ENCODE assay signal across 20 cellular contexts in genomic region chr6:37047421-37047931, GRCh38. TPM values are rescaled to one million over a fixed set of nuclear protein-coding genes. Genes with fewer than 3 reads are reported as not detected.
A peak's percentile ranks its signal among the peaks of the same experiment; 100 is the strongest.
DNase-seq lines count a peak whose midpoint lies in the region; ATAC-seq, FAIRE-seq and TF ChIP-seq lines count a peak whose summit lies in the region.
"Had no signal": no experiment of that assay in that cellular context is flagged by ENCODE, and none has a peak within 500 bp of the region (broad histone marks: within the 10 kb centered on the region; RNA-seq: fewer than 3 reads in every experiment).

No MANE protein-coding gene starts in this region.

- no peaks in the 10 kb centered on the region for H3K27me3 ChIP-seq in sigmoid colon
- H3K27me3 ChIP-seq: Peyer's patch had no signal

- H3K9me3 ChIP-seq in sigmoid colon = no peaks in the 10 kb centered on the region
- H3K9me3 ChIP-seq: Peyer's patch had no signal

- H3K4me1 ChIP-seq in sigmoid colon = peaks cover 0 to 23% (median 9%) of the 10 kb centered on the region in 4 donors

- no peak for FAIRE-seq in RCC 7860 (lab: Jason Lieb, UNC)
- FAIRE-seq: small intestine had no signal

- ATAC-seq in activated T-cell treated with anti-CD3 and anti-CD28 coated beads, Interleukin-2, amount 50 U/mL, for 72 hours (replicated peaks in 1 of 2) = no peak
- no peak for ATAC-seq in activated T-cell treated with anti-CD3 and anti-CD28 coated beads, Interleukin-2, amount 50 U/mL, for 4 hours
- ATAC-seq: left lobe of liver had no signal

- TF ChIP-seq POLR2A in sigmoid colon (IDR thresholded peaks at IDR 0.05) = no peak

- H3K9me3 Mint-ChIP-seq in activated T-cell treated with anti-CD3 and anti-CD28 coated beads, Interleukin-2, amount 50 U/mL, for 72 hours = no peaks in the 10 kb centered on the region
- H3K9me3 Mint-ChIP-seq in activated T-cell treated with anti-CD3 and anti-CD28 coated beads, Interleukin-2, amount 50 U/mL, for 4 hours = no peaks in the 10 kb centered on the region
- H3K9me3 Mint-ChIP-seq in activated naive CD8-positive, alpha-beta T cell treated with anti-CD3 and anti-CD28 coated beads for 36 hours = no peaks in the 10 kb centered on the region

- no peaks in the 10 kb centered on the region for H3K27me3 Mint-ChIP-seq in activated T-cell treated with anti-CD3 and anti-CD28 coated beads, Interleukin-2, amount 50 U/mL, for 72 hours (ENCODE audit: low read depth)
- H3K27me3 Mint-ChIP-seq in activated T-cell treated with anti-CD3 and anti-CD28 coated beads, Interleukin-2, amount 50 U/mL, for 4 hours (ENCODE audit: low read depth) = no peaks in the 10 kb centered on the region
- H3K27me3 Mint-ChIP-seq in activated naive CD8-positive, alpha-beta T cell treated with anti-CD3 and anti-CD28 coated beads for 36 hours = no peaks in the 10 kb centered on the region

- no peaks in the 10 kb centered on the region for H3K36me3 ChIP-seq in sigmoid colon
- H3K36me3 ChIP-seq: Peyer's patch had no signal

- intact Hi-C loops in sigmoid colon (cut with DNase I) = no loop called here

- TF ChIP-seq EP300 in sigmoid colon (IDR thresholded peaks at IDR 0.05) = no peak

- WGBS in sigmoid colon, 2 donors = 76 to 86% methylated on average over 8 of the region's 8 CpGs

- peaks cover 70% of the 10 kb centered on the region for H3K4me1 Mint-ChIP-seq in activated T-cell treated with anti-CD3 and anti-CD28 coated beads, Interleukin-2, amount 50 U/mL, for 72 hours (ENCODE audit: low read depth)
- H3K4me1 Mint-ChIP-seq in activated T-cell treated with anti-CD3 and anti-CD28 coated beads, Interleukin-2, amount 50 U/mL, for 4 hours (ENCODE audit: low read depth) = peaks cover 66% of the 10 kb centered on the region
- peaks cover 58% of the 10 kb centered on the region for H3K4me1 Mint-ChIP-seq in activated naive CD8-positive, alpha-beta T cell treated with anti-CD3 and anti-CD28 coated beads for 36 hours

- peak overlapping the region; percentile 39 for H3K27ac Mint-ChIP-seq in activated T-cell treated with anti-CD3 and anti-CD28 coated beads, Interleukin-2, amount 50 U/mL, for 72 hours
- peak overlapping the region; percentile 98 for H3K27ac Mint-ChIP-seq in activated naive CD8-positive, alpha-beta T cell treated with anti-CD3 and anti-CD28 coated beads for 36 hours

- H3K27ac ChIP-seq in sigmoid colon = no peak overlapping the region
- H3K27ac ChIP-seq: GM23248, parathyroid adenoma, VCaP had no signal

- no peak overlapping the region for H3K4me3 ChIP-seq in sigmoid colon
- H3K4me3 ChIP-seq: GM23248, Peyer's patch had no signal

- peak overlapping the region; percentile 55 to 92 for H3K4me3 Mint-ChIP-seq in activated T-cell treated with anti-CD3 and anti-CD28 coated beads, Interleukin-2, amount 50 U/mL, for 72 hours
- no peak overlapping the region for H3K4me3 Mint-ChIP-seq in activated T-cell treated with anti-CD3 and anti-CD28 coated beads, Interleukin-2, amount 50 U/mL, for 4 hours
- peak overlapping the region; percentile 9 for H3K4me3 Mint-ChIP-seq in activated naive CD8-positive, alpha-beta T cell treated with anti-CD3 and anti-CD28 coated beads for 36 hours

- peaks cover 5 to 10% of the 10 kb centered on the region in 2 donors for H3K36me3 Mint-ChIP-seq in activated T-cell treated with anti-CD3 and anti-CD28 coated beads, Interleukin-2, amount 50 U/mL, for 72 hours (ENCODE audit: insufficient read depth in 2 of 2)
- no peaks in the 10 kb centered on the region for H3K36me3 Mint-ChIP-seq in activated T-cell treated with anti-CD3 and anti-CD28 coated beads, Interleukin-2, amount 50 U/mL, for 4 hours (ENCODE audit: insufficient read depth)
- H3K36me3 Mint-ChIP-seq in activated naive CD8-positive, alpha-beta T cell treated with anti-CD3 and anti-CD28 coated beads for 36 hours = peaks cover 3% of the 10 kb centered on the region

- TF ChIP-seq CTCF in sigmoid colon (IDR thresholded peaks at IDR 0.05) = no peak

- no peak for DNase-seq in activated T-cell treated with anti-CD3 and anti-CD28 coated beads, Interleukin-2, amount 50 U/mL, for 72 hours
- DNase-seq in activated T-cell treated with anti-CD3 and anti-CD28 coated beads, Interleukin-2, amount 50 U/mL, for 4 hours = no peak
- DNase-seq in NAMALWA (ENCODE audit: low spot score) (peak; percentile 63), sigmoid colon (peak; percentile 58), RCC 7860 (ENCODE audit: low spot score) (no peak), NCI-H1092 (lab: John Stamatoyannopoulos, UW) (no peak), occipital lobe (lab: John Stamatoyannopoulos, UW) (no peak)
- no peak for DNase-seq in activated naive CD8-positive, alpha-beta T cell treated with anti-CD3 and anti-CD28 coated beads for 36 hours
- DNase-seq: cerebellar nuclear complex, foreskin fibroblast, GF-D8, GM23248, IMR-90, NCI-H1105 treated with DMSO at 0.1 percent for 48 hours, Peyer's patch, small intestine had no signal

RNA-seq across cellular contexts. Expression of gene FGD2, which starts 42.0 kb away (rescaled TPM):
- total RNA-seq in activated T-cell treated with anti-CD3 and anti-CD28 coated beads, Interleukin-2, amount 50 U/mL, for 72 hours = 1 to 10 TPM; 1.4 to 3.2 TPM
- total RNA-seq in activated T-cell treated with anti-CD3 and anti-CD28 coated beads, Interleukin-2, amount 50 U/mL, for 4 hours = 1 to 10 TPM in 2 of 3 donors, under 1 TPM in 1; 0.87 to 1.5 (median 1.1) TPM
- total RNA-seq in activated naive CD8-positive, alpha-beta T cell treated with anti-CD3 and anti-CD28 coated beads for 36 hours = 1 to 10 TPM; 1.7 to 1.8 TPM
- total RNA-seq in sigmoid colon = 10 to 100 TPM; 17.1 to 39.3 (median 21.9) TPM
- 10 to 100 TPM in 1 of 3 donors, 1 to 10 TPM in 2; 3.7 to 40.8 (median 9.0) TPM for polyA plus RNA-seq in sigmoid colon
- total RNA-seq in occipital lobe = 2.0 TPM
- total RNA-seq: endothelial cell of umbilical vein, GM23248, IMR-90 had no signal
- polyA plus RNA-seq: endothelial cell of umbilical vein, GM23248 had no signal

Comparison
In these comparisons a context has a peak if more than half of its experiments do, and no peak if none do; other contexts are left out.
1. DNase-seq: peak in NAMALWA (single experiment) and sigmoid colon (single experiment); none in activated T-cell treated with anti-CD3 and anti-CD28 coated beads, Interleukin-2, amount 50 U/mL, for 72 hours (0 of 2), activated T-cell treated with anti-CD3 and anti-CD28 coated beads, Interleukin-2, amount 50 U/mL, for 4 hours (single experiment), activated naive CD8-positive, alpha-beta T cell treated with anti-CD3 and anti-CD28 coated beads for 36 hours (single experiment), RCC 7860 (single experiment), NCI-H1092 (single experiment) and occipital lobe (single experiment).